ENCODE assay signal across 14 cellular contexts in genomic region chr11:46050652-46051051, GRCh38.
DNase-seq lines count a peak whose midpoint lies in the region; TF ChIP-seq lines count a peak whose summit lies in the region.
"Had no signal": no experiment of that assay in that cellular context is flagged by ENCODE, and none has a peak within 500 bp of the region (broad histone marks: within the 10 kb centered on the region; RNA-seq: fewer than 3 reads in every experiment).

No MANE protein-coding gene starts in this region.

- CTCF ChIA-PET in Caco-2 (lab: Charles Lee), result interaction anchor here (0.8 kb wide), 1 partner anchor 34 kb away, joined by 5 read pairs; no protein-coding TSS in a partner anchor

- intact Hi-C loops in Caco-2 (cut with micrococcal nuclease; ENCODE audit: unreplicated experiment), result no loop called here

- H3F3A ChIP-seq in neural progenitor cell (ENCODE audit: low read depth), result peaks cover 45% of the 10 kb centered on the region

- H3K4me3 ChIP-seq in fibroblast of pulmonary artery (replicated peaks; ENCODE audit: low read depth, low read length) (no peak overlapping the region), neural progenitor cell (peak overlapping the region; percentile 20), Caco-2 (ENCODE audit: low read depth, low read length) (no peak overlapping the region)

- H3K9ac ChIP-seq in neural progenitor cell, result no peak overlapping the region

- H3K4me3 Mint-ChIP-seq in neural progenitor cell (peak overlapping the region; percentile 78), Caco-2 (ENCODE audit: unreplicated experiment) (no peak overlapping the region)
- H3K4me3 Mint-ChIP-seq: activated CD4-positive, alpha-beta T cell treated with anti-CD3 and anti-CD28 coated beads, Interleukin-2, amount 10 ng/mL, durations not matched to agents 7 days and 5 days; naive B cell had no signal

- H3K79me2 ChIP-seq in neural progenitor cell (ENCODE audit: low read depth), result no peaks in the 10 kb centered on the region

- H3K27me3 ChIP-seq in neural progenitor cell (no peaks in the 10 kb centered on the region), Caco-2 (replicated peaks; ENCODE audit: control insufficient read depth, insufficient read depth, low read length) (no peaks in the 10 kb centered on the region)
- H3K27me3 ChIP-seq: brain microvascular endothelial cell had no signal

- peak overlapping the region; percentile 85 for H3K27ac ChIP-seq in neural progenitor cell
- H3K27ac ChIP-seq: brain microvascular endothelial cell had no signal

- peaks cover 30% of the 10 kb centered on the region for H4K20me1 ChIP-seq in neural progenitor cell (ENCODE audit: low read depth)

- peaks cover 57% of the 10 kb centered on the region for H3K4me1 Mint-ChIP-seq in neural progenitor cell
- H3K4me1 Mint-ChIP-seq in Caco-2 (ENCODE audit: low read depth, unreplicated experiment), result peaks cover 7% of the 10 kb centered on the region

- TF ChIP-seq CTCF in fibroblast of pulmonary artery (IDR thresholded peaks at IDR 0.05; ENCODE audit: low read length, missing control alignments) (no peak), neural progenitor cell (IDR thresholded peaks at IDR 0.05) (no peak), Caco-2 (IDR thresholded peaks at IDR 0.05; ENCODE audit: insufficient read depth in 1 of 2, low read depth in 1 of 2, low read length in 1 of 2, severe bottlenecking in 1 of 2, unreplicated experiment in 1 of 2) (no peak)

- peak overlapping the region; percentile 96 for H3K27ac Mint-ChIP-seq in neural progenitor cell
- H3K27ac Mint-ChIP-seq in Caco-2 (ENCODE audit: unreplicated experiment), result no peak overlapping the region
- H3K27ac Mint-ChIP-seq: activated CD4-positive, alpha-beta T cell treated with anti-CD3 and anti-CD28 coated beads, Interleukin-2, amount 10 ng/mL, durations not matched to agents 7 days and 5 days; activated naive CD4-positive, alpha-beta T cell treated with anti-CD3 and anti-CD28 coated beads, Interleukin-2, amount 50 U/mL, for 72 hours had no signal

- H3K4me1 ChIP-seq in neural progenitor cell, result peaks cover 82% of the 10 kb centered on the region
- no peaks in the 10 kb centered on the region for H3K4me1 ChIP-seq in Caco-2

- no peaks in the 10 kb centered on the region for H3K9me3 ChIP-seq in neural progenitor cell (ENCODE audit: low read depth)
- H3K9me3 ChIP-seq in Caco-2, result no peaks in the 10 kb centered on the region

- H3K27me3 Mint-ChIP-seq in neural progenitor cell (ENCODE audit: insufficient read depth, low read depth) (no peaks in the 10 kb centered on the region), Caco-2 (ENCODE audit: insufficient read depth, unreplicated experiment) (no peaks in the 10 kb centered on the region)
- H3K27me3 Mint-ChIP-seq: activated CD4-positive, alpha-beta T cell treated with anti-CD3 and anti-CD28 coated beads, Interleukin-2, amount 10 ng/mL, durations not matched to agents 7 days and 5 days; naive B cell had no signal

- H3K4me2 ChIP-seq in neural progenitor cell, result peak overlapping the region; percentile 59

- no peak overlapping the region for H2AFZ ChIP-seq in neural progenitor cell (replicated peaks)

- H3K9me3 Mint-ChIP-seq in neural progenitor cell, result no peaks in the 10 kb centered on the region
- no peaks in the 10 kb centered on the region for H3K9me3 Mint-ChIP-seq in Caco-2 (ENCODE audit: unreplicated experiment)
- H3K9me3 Mint-ChIP-seq: activated CD4-positive, alpha-beta T cell treated with anti-CD3 and anti-CD28 coated beads, Interleukin-2, amount 10 ng/mL, durations not matched to agents 7 days and 5 days; activated naive CD4-positive, alpha-beta T cell treated with anti-CD3 and anti-CD28 coated beads, Interleukin-2, amount 50 U/mL, for 72 hours had no signal

- peak; percentile 34 for DNase-seq in D341Med (ENCODE audit: low spot score)
- peak; percentile 27 for DNase-seq in NCI-H146 (lab: John Stamatoyannopoulos, UW)
- DNase-seq in fibroblast of pulmonary artery (ENCODE audit: low read depth), result peak; percentile 13
- DNase-seq in neural progenitor cell (ENCODE audit: low spot score), result no peak
- no peak for DNase-seq in Caco-2
- DNase-seq in OCI-M2 (lab: John Stamatoyannopoulos, UW; ENCODE audit: unreplicated experiment), result no peak
- DNase-seq in NCI-H1436 treated with DMSO at 0.1 percent for 48 hours (lab: John Stamatoyannopoulos, UW), result no peak
- no peak for DNase-seq in DMS53 (lab: John Stamatoyannopoulos, UW)
- DNase-seq: activated CD4-positive, alpha-beta T cell treated with anti-CD3 and anti-CD28 coated beads, Interleukin-2, amount 10 ng/mL, durations not matched to agents 7 days and 5 days; left colon; naive B cell; NCI-H187 had no signal

- H3K36me3 Mint-ChIP-seq in neural progenitor cell (peaks cover 14% of the 10 kb centered on the region), Caco-2 (ENCODE audit: insufficient read depth, unreplicated experiment) (no peaks in the 10 kb centered on the region)

- POLR2A ChIA-PET in Caco-2 (lab: Charles Lee), result no interaction called here

- H3K36me3 ChIP-seq in neural progenitor cell, result no peaks in the 10 kb centered on the region
- no peaks in the 10 kb centered on the region for H3K36me3 ChIP-seq in Caco-2 (ENCODE audit: control insufficient read depth, insufficient read depth, low read length)
- H3K36me3 ChIP-seq: brain microvascular endothelial cell had no signal

- no TSS peak for BruUV-seq in Caco-2 (replicated peaks; lab: Mats Ljungman, UMichigan)

Comparison
In these comparisons a context has a peak if more than half of its experiments do, and no peak if none do; other contexts are left out.
1. DNase-seq: peak in D341Med (single experiment), NCI-H146 (single experiment) and fibroblast of pulmonary artery (single experiment); none in neural progenitor cell (single experiment), Caco-2 (0 of 2), OCI-M2 (single experiment), NCI-H1436 treated with DMSO at 0.1 percent for 48 hours (single experiment) and DMS53 (single experiment).